Comparison of ENCODE assay signal across 22 cellular contexts in the genomic region with DNA sequence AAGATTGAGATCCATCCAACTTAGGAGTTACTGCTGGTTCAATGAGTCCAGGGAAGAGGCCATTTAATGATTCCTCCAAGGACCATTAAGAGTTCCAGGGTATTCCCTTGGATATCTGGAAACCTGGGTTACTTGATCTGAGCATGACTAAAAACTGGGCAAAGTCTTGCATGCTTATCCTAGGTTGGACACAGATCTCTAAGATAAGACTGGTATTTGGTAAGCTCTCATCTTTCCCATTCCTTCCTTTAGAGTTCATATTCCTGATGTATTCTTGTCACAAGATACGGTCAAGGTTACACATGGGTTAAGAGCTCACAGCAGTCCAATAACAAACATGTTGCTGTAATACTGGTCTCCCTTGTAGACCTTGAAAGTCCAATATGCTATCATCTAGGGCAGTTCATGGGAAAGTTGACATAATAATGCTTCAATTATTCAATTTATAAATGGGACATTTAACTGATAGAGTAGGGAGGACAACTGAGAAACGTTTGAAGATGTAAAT.
DNase-seq lines count a peak whose midpoint lies in the region; ATAC-seq and TF ChIP-seq lines count a peak whose summit lies in the region.
"Had no signal": no experiment of that assay in that cellular context is flagged by ENCODE, and none has a peak within 500 bp of the region (broad histone marks: within the 10 kb centered on the region; RNA-seq: fewer than 3 reads in every experiment).

No MANE protein-coding gene starts in this region.

- no peak for ATAC-seq in gastrocnemius medialis
- ATAC-seq in activated naive CD8-positive, alpha-beta T cell treated with anti-CD3 and anti-CD28 coated beads, Interleukin-2, amount 50 U/mL, for 24 hours: no peak
- ATAC-seq: GM23338, Panc1 had no signal

- no peak for TF ChIP-seq CTCF in HFFc6 (IDR thresholded peaks at IDR 0.05)
- TF ChIP-seq CTCF in choroid plexus epithelial cell (conservative IDR thresholded peaks at IDR 0.05; ENCODE audit: low read depth, low read length): no peak
- no peak for TF ChIP-seq CTCF in gastrocnemius medialis (IDR thresholded peaks at IDR 0.05 in 4 of 5, conservative IDR thresholded peaks at IDR 0.05 in 1 of 5)

- no peaks in the 10 kb centered on the region for H3K27me3 Mint-ChIP-seq in HFFc6 (ENCODE audit: insufficient read depth)
- no peaks in the 10 kb centered on the region for H3K27me3 Mint-ChIP-seq in activated T-cell treated with anti-CD3 and anti-CD28 coated beads, Interleukin-2, amount 50 U/mL, for 24 hours
- no peaks in the 10 kb centered on the region for H3K27me3 Mint-ChIP-seq in activated naive CD8-positive, alpha-beta T cell treated with anti-CD3 and anti-CD28 coated beads, Interleukin-2, amount 50 U/mL, for 24 hours
- H3K27me3 Mint-ChIP-seq: CD4-positive, CD25-positive, alpha-beta regulatory T cell had no signal

- intact Hi-C loops in gastrocnemius medialis (cut with DNase I; ENCODE audit: low total_unique reads): no loop called here

- TF ChIP-seq POLR2A in gastrocnemius medialis (IDR thresholded peaks at IDR 0.05): no peak

- H3K27me3 ChIP-seq in gastrocnemius medialis: no peaks in the 10 kb centered on the region

- no peak overlapping the region for H3K4me3 Mint-ChIP-seq in HFFc6
- H3K4me3 Mint-ChIP-seq in activated T-cell treated with anti-CD3 and anti-CD28 coated beads, Interleukin-2, amount 50 U/mL, for 24 hours: no peak overlapping the region
- H3K4me3 Mint-ChIP-seq in activated naive CD8-positive, alpha-beta T cell treated with anti-CD3 and anti-CD28 coated beads, Interleukin-2, amount 50 U/mL, for 24 hours: no peak overlapping the region
- H3K4me3 Mint-ChIP-seq: CD4-positive, CD25-positive, alpha-beta regulatory T cell; GM23338 had no signal

- H3K4me1 ChIP-seq in gastrocnemius medialis: peaks cover 55 to 56% of the 10 kb centered on the region in 2 donors

- no peak overlapping the region for H3K4me3 ChIP-seq in choroid plexus epithelial cell (ENCODE audit: low read depth, low read length)
- H3K4me3 ChIP-seq in gastrocnemius medialis: no peak overlapping the region
- H3K4me3 ChIP-seq: GM23338 had no signal

- no peaks in the 10 kb centered on the region for H3K9me3 ChIP-seq in gastrocnemius medialis

- in situ Hi-C loops in gastrocnemius medialis (cut with MboI; ENCODE audit: low sequenced_read_pairs in 4 of 4): no loop called here

- peak; percentile 27 for DNase-seq in COLO829 (ENCODE audit: low spot score)
- DNase-seq in HFFc6: peak; percentile 19
- peak; percentile 35 for DNase-seq in choroid plexus epithelial cell (ENCODE audit: low read depth)
- DNase-seq in gastrocnemius medialis: no peak
- DNase-seq in activated T-cell treated with anti-CD3 and anti-CD28 coated beads, Interleukin-2, amount 50 U/mL, for 24 hours: no peak
- no peak for DNase-seq in activated naive CD8-positive, alpha-beta T cell treated with anti-CD3 and anti-CD28 coated beads, Interleukin-2, amount 50 U/mL, for 24 hours
- no peak for DNase-seq in stimulated activated naive CD4-positive, alpha-beta T cell treated with Interleukin-2 at 50 U/mL for 16 hours (lab: John Stamatoyannopoulos, UW)
- DNase-seq: CD4-positive, CD25-positive, alpha-beta regulatory T cell; COR-L47; DMS79; HCEC 1CT; KG1; MV-4-11; NCI-H1105 treated with DMSO at 0.1 percent for 48 hours; NCI-H2081; NCI-H2171; NCI-H345; NCI-H524; NCI-H82 had no signal

- peaks cover 5% of the 10 kb centered on the region; the same call in 1 of the 2 replicates for H3K36me3 Mint-ChIP-seq in HFFc6 (ENCODE audit: low read depth)
- peaks cover 2% of the 10 kb centered on the region for H3K36me3 Mint-ChIP-seq in activated T-cell treated with anti-CD3 and anti-CD28 coated beads, Interleukin-2, amount 50 U/mL, for 24 hours (ENCODE audit: low read depth)
- peaks cover 4% of the 10 kb centered on the region for H3K36me3 Mint-ChIP-seq in activated naive CD8-positive, alpha-beta T cell treated with anti-CD3 and anti-CD28 coated beads, Interleukin-2, amount 50 U/mL, for 24 hours (ENCODE audit: low read depth)
- H3K36me3 Mint-ChIP-seq: CD4-positive, CD25-positive, alpha-beta regulatory T cell had no signal

- H3K27ac ChIP-seq in gastrocnemius medialis: peak overlapping the region in 3 of 4 donors; percentile 1 to 15 (median 14)
- H3K27ac ChIP-seq: HL-60 had no signal

- H3K27ac Mint-ChIP-seq in HFFc6: no peak overlapping the region
- H3K27ac Mint-ChIP-seq in activated T-cell treated with anti-CD3 and anti-CD28 coated beads, Interleukin-2, amount 50 U/mL, for 24 hours: no peak overlapping the region
- no peak overlapping the region for H3K27ac Mint-ChIP-seq in activated naive CD8-positive, alpha-beta T cell treated with anti-CD3 and anti-CD28 coated beads, Interleukin-2, amount 50 U/mL, for 24 hours
- H3K27ac Mint-ChIP-seq: CD4-positive, CD25-positive, alpha-beta regulatory T cell; GM23338 had no signal

- no peaks in the 10 kb centered on the region for H3K9me3 Mint-ChIP-seq in HFFc6
- H3K9me3 Mint-ChIP-seq in activated T-cell treated with anti-CD3 and anti-CD28 coated beads, Interleukin-2, amount 50 U/mL, for 24 hours: no peaks in the 10 kb centered on the region
- peaks cover 6% of the 10 kb centered on the region for H3K9me3 Mint-ChIP-seq in activated naive CD8-positive, alpha-beta T cell treated with anti-CD3 and anti-CD28 coated beads, Interleukin-2, amount 50 U/mL, for 24 hours
- H3K9me3 Mint-ChIP-seq: GM23338 had no signal

- H3K36me3 ChIP-seq in gastrocnemius medialis: no peaks in the 10 kb centered on the region

- H3K4me1 Mint-ChIP-seq in HFFc6 (ENCODE audit: low read depth): peaks cover 24% of the 10 kb centered on the region
- peaks cover 10% of the 10 kb centered on the region for H3K4me1 Mint-ChIP-seq in activated T-cell treated with anti-CD3 and anti-CD28 coated beads, Interleukin-2, amount 50 U/mL, for 24 hours (ENCODE audit: low read depth)
- peaks cover 6% of the 10 kb centered on the region for H3K4me1 Mint-ChIP-seq in activated naive CD8-positive, alpha-beta T cell treated with anti-CD3 and anti-CD28 coated beads, Interleukin-2, amount 50 U/mL, for 24 hours
- H3K4me1 Mint-ChIP-seq: GM23338 had no signal

Comparison
In these comparisons a context has a peak if more than half of its experiments do, and no peak if none do; other contexts are left out.
1. DNase-seq: peak in COLO829 (single experiment), HFFc6 (single experiment) and choroid plexus epithelial cell (single experiment); none in gastrocnemius medialis (0 of 2), activated T-cell treated with anti-CD3 and anti-CD28 coated beads, Interleukin-2, amount 50 U/mL, for 24 hours (single experiment), activated naive CD8-positive, alpha-beta T cell treated with anti-CD3 and anti-CD28 coated beads, Interleukin-2, amount 50 U/mL, for 24 hours (single experiment) and stimulated activated naive CD4-positive, alpha-beta T cell treated with Interleukin-2 at 50 U/mL for 16 hours (single experiment).